1 cellular context compared by ENCODE assay signal in genomic region chr15:67803299-67803698, GRCh38.
TF ChIP-seq lines count a peak whose summit lies in the region.

No MANE protein-coding gene starts in this region.

TF ChIP-seq in H1, 55 proteins besides CTCF, POLR2A, EP300 and RAD21:
- TF ChIP-seq BRCA1 (IDR thresholded peaks at IDR 0.05; ENCODE audit: low read depth, low read length): no peak
- no peak for TF ChIP-seq MAFK (IDR thresholded peaks at IDR 0.05; ENCODE audit: low read depth, low read length)
- no peak for TF ChIP-seq CREB1 (IDR thresholded peaks at IDR 0.05)
- no peak for TF ChIP-seq KDM5A (IDR thresholded peaks at IDR 0.05; ENCODE audit: low read length)
- TF ChIP-seq SP2 (IDR thresholded peaks at IDR 0.05; ENCODE audit: low read length): no peak
